In the genomic region with DNA sequence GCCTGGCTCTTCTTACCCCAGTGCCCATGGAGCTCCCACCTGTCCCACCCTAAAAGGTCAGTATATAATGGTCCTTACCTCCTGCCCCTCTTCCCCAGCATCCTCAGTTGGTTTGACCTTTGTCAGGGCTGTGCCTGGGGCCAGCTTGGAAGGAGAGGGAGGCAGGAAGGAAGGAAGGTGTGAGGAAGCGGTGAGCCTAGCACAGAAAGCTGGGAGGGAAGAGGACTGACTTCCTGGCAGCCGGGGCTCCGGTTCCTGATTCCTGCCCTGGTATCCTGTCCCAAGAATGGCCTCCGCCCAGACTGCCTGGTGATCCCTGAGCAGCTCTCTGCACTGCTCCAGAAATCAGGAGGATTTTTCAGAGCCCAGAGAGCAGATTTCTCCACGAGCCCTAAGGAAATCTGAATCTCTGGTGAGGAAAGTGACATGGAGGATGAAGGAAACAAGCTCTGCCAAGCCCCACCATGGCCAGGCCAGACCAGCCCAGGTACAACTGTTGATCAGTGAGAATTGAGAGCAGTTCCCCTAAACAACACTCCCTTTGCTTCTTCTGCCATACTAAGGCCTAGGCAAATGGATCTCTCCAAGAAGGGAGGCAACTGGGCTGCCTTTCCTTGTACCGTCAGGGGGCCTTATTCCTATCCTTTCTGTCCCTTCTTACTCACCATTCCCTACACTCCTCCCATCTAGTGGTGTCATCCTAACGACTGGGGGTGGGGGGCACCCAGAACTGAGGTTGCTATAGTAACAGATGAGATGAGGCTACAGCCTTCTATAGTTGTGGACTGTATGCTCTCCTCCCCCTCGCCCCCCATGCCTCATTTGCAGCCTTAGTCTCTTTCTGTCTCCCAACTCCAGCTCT, we compare ENCODE assay signal across 13 cellular contexts. TPM values are rescaled to one million over a fixed set of nuclear protein-coding genes. Genes with fewer than 3 reads are reported as not detected.
DNase-seq lines count a peak whose midpoint lies in the region; FAIRE-seq and TF ChIP-seq lines count a peak whose summit lies in the region.
"Had no signal": no experiment of that assay in that cellular context is flagged by ENCODE, and none has a peak within 500 bp of the region (broad histone marks: within the 10 kb centered on the region; RNA-seq: fewer than 3 reads in every experiment).

No MANE protein-coding gene starts in this region.

- H3K9me3 ChIP-seq in AG04450 (ENCODE audit: control insufficient read depth, insufficient read depth, low read length) (peaks cover 2% of the 10 kb centered on the region; the same call in 1 of the 2 replicates), H1 (ENCODE audit: insufficient read depth in 2 of 2, low read depth in 1 of 2, low read length in 1 of 2) (no peaks in the 10 kb centered on the region), neuronal stem cell (replicated peaks in 1 of 2; ENCODE audit: control insufficient read depth in 2 of 2, insufficient read depth in 1 of 2, low read depth in 1 of 2, low read length in 2 of 2) (no peaks in the 10 kb centered on the region)

- H3K4me2 ChIP-seq in KMS-11 (no peak overlapping the region; the same call in 1 of the 2 replicates), H1 (ENCODE audit: insufficient read depth in 1 of 2, low read depth in 2 of 2, low read length in 2 of 2) (no peak overlapping the region; a peak in 1 of 4 replicates), neuronal stem cell (ENCODE audit: insufficient read depth, low read length, poor library complexity, severe bottlenecking) (no peak overlapping the region)

- H3K4ac ChIP-seq in H1 (replicated peaks; ENCODE audit: insufficient read length, low read depth, low read length): no peak overlapping the region
- H3K4ac ChIP-seq in neuronal stem cell (ENCODE audit: low read length): no peak overlapping the region

- H2BK12ac ChIP-seq in H1 (ENCODE audit: low read depth, low read length) (no peak overlapping the region), neuronal stem cell (ENCODE audit: low read length) (no peak overlapping the region)

- H2AK5ac ChIP-seq in H1 (ENCODE audit: low read depth, low read length): no peak overlapping the region
- H2AK5ac ChIP-seq in neuronal stem cell (ENCODE audit: low read depth, low read length): peak overlapping the region; percentile 52

- H2BK120ac ChIP-seq in H1 (replicated peaks; ENCODE audit: low read depth, low read length) (no peak overlapping the region), neuronal stem cell (ENCODE audit: low read depth, low read length) (no peak overlapping the region)

- H4K5ac ChIP-seq in H1 (ENCODE audit: insufficient read length, low read depth, low read length): no peak overlapping the region

- peaks cover 64% of the 10 kb centered on the region for H3K4me1 ChIP-seq in KMS-11 (ENCODE audit: low read depth, poor library complexity, severe bottlenecking)
- H3K4me1 ChIP-seq in H1 (replicated peaks in 1 of 4; ENCODE audit: control insufficient read depth in 3 of 4, insufficient read depth in 4 of 4, low read length in 3 of 4): peaks cover 17 to 41% (median 22%) of the 10 kb centered on the region in 4 experiments
- H3K4me1 ChIP-seq in neuronal stem cell (ENCODE audit: control insufficient read depth in 2 of 2, insufficient read depth in 1 of 2, low read depth in 1 of 2, low read length in 2 of 2): peaks cover 60 to 61% of the 10 kb centered on the region in 2 donors

- no peak overlapping the region for H3K18ac ChIP-seq in H1 (ENCODE audit: extremely low read depth, low read length)
- H3K18ac ChIP-seq in neuronal stem cell (ENCODE audit: low read length): no peak overlapping the region

- H3K4me3 ChIP-seq in AG04450 (ENCODE audit: low read depth, low read length): peak overlapping the region; percentile 3
- H3K4me3 ChIP-seq in KMS-11 (IDR thresholded peaks at IDR 0.05; ENCODE audit: insufficient read depth, low read depth, low read length): no peak overlapping the region
- H3K4me3 ChIP-seq in H1 (ENCODE audit: extremely low read depth in 1 of 4, insufficient read depth in 2 of 4, low read depth in 3 of 4, low read length in 4 of 4): no peak overlapping the region
- no peak overlapping the region for H3K4me3 ChIP-seq in neuronal stem cell (ENCODE audit: low read length in 2 of 2)
- H3K4me3 ChIP-seq in H7 (ENCODE audit: insufficient read depth, low read depth, low read length): no peak overlapping the region

- no peak for TF ChIP-seq RAD21 in H1 (IDR thresholded peaks at IDR 0.05 in 1 of 2, conservative IDR thresholded peaks at IDR 0.05 in 1 of 2; ENCODE audit: low read depth in 2 of 2, low read length in 2 of 2)

- TF ChIP-seq CTCF in AG04450 (IDR thresholded peaks at IDR 0.05; ENCODE audit: low read depth, low read length) (no peak), KMS-11 (conservative IDR thresholded peaks at IDR 0.05; ENCODE audit: low read depth, low read length) (no peak), H1 (IDR thresholded peaks at IDR 0.05; ENCODE audit: control extremely low read depth in 1 of 3, insufficient read depth in 1 of 3, low read depth in 1 of 3, low read length in 3 of 3) (no peak)

- no peak overlapping the region for H3K9ac ChIP-seq in KMS-11
- no peak overlapping the region; a peak in 1 of 7 replicates for H3K9ac ChIP-seq in H1 (replicated peaks in 1 of 4; ENCODE audit: extremely low read depth in 1 of 4, low read depth in 3 of 4, low read length in 3 of 4)
- H3K9ac ChIP-seq in neuronal stem cell (ENCODE audit: low read depth, low read length, poor library complexity): no peak overlapping the region

- H2BK5ac ChIP-seq in H1 (ENCODE audit: low read depth, low read length) (peak overlapping the region; percentile 26; the same call in 1 of the 2 replicates), neuronal stem cell (ENCODE audit: low read length) (peak overlapping the region; percentile 56)

- POLR2A ChIA-PET in AG04450 (lab: Yijun Ruan, JAX): interaction anchor here (0.9 to 1.1 kb wide), 2 partner anchors 10 to 11 kb away, joined by 3 to 4 read pairs; no protein-coding TSS in a partner anchor
- POLR2A ChIA-PET in H1 (lab: Charles Lee; ENCODE audit: partially characterized antibody): interaction anchor here (0.9 to 11.3 kb wide), 20 partner anchors 7 to 122 kb away, joined by 3 to 107 read pairs (median 5); a partner anchor contains a TSS

- peaks cover 17% of the 10 kb centered on the region; the same call in 1 of the 2 replicates for H3K36me3 ChIP-seq in KMS-11 (ENCODE audit: insufficient read depth)
- H3K36me3 ChIP-seq in H1 (ENCODE audit: control insufficient read depth in 2 of 4, insufficient read depth in 4 of 4, low read length in 3 of 4): peaks cover 7 to 18% (median 15%) of the 10 kb centered on the region in 4 experiments; a peak in 7 of 8 replicates
- peaks cover 37 to 62% of the 10 kb centered on the region in 2 donors for H3K36me3 ChIP-seq in neuronal stem cell (replicated peaks in 1 of 2; ENCODE audit: control insufficient read depth in 2 of 2, insufficient read depth in 2 of 2, low read length in 2 of 2)
- peaks cover 24% of the 10 kb centered on the region for H3K36me3 ChIP-seq in H7 (replicated peaks; ENCODE audit: control insufficient read depth, insufficient read depth, low read length)

- H4K8ac ChIP-seq in H1 (ENCODE audit: extremely low read depth, insufficient read depth, low read length): no peak overlapping the region
- no peak overlapping the region for H4K8ac ChIP-seq in neuronal stem cell (ENCODE audit: low read depth, low read length)

- H2BK15ac ChIP-seq in H1 (ENCODE audit: low read length): no peak overlapping the region
- no peak overlapping the region for H2BK15ac ChIP-seq in neuronal stem cell (ENCODE audit: low read length)

- H3K23ac ChIP-seq in H1 (ENCODE audit: insufficient read length) (no peak overlapping the region), neuronal stem cell (ENCODE audit: low read depth, low read length, poor library complexity) (no peak overlapping the region)

- peak in 1 of 2 experiments; percentile 56; a peak in 1 of 3 replicates for TF ChIP-seq POLR2A in H1 (IDR thresholded peaks at IDR 0.05; ENCODE audit: control extremely low read depth in 1 of 2, low read depth in 2 of 2, low read length in 2 of 2)

- H3K79me2 ChIP-seq in KMS-11 (ENCODE audit: insufficient read depth, low read depth): peaks cover 47% of the 10 kb centered on the region
- peaks cover 8% of the 10 kb centered on the region in 2 experiments; a peak in 2 of 4 replicates for H3K79me2 ChIP-seq in H1 (ENCODE audit: control insufficient read depth in 1 of 2, insufficient read depth in 2 of 2, low read length in 2 of 2)

- FAIRE-seq in H1 (lab: Jason Lieb, UNC): no peak

- CTCF ChIA-PET in AG04450 (lab: Charles Lee): interaction anchor here (2.1 to 9.2 kb wide), 3 partner anchors 11 to 44 kb away, joined by 11 to 130 read pairs (median 22); no protein-coding TSS in a partner anchor
- CTCF ChIA-PET in H1 (lab: Charles Lee; ENCODE audit: partially characterized antibody): interaction anchor here (0.7 to 20.4 kb wide), 17 partner anchors 12 to 165 kb away, joined by 3 to 257 read pairs (median 4); a partner anchor contains a TSS

- H3K79me1 ChIP-seq in H1 (ENCODE audit: low read depth, low read length) (peaks cover 11% of the 10 kb centered on the region), neuronal stem cell (ENCODE audit: low read depth, low read length) (peaks cover 8% of the 10 kb centered on the region)

- H3K56ac ChIP-seq in H1 (replicated peaks; ENCODE audit: insufficient read length, low read depth, low read length): no peak overlapping the region

- H4K20me1 ChIP-seq in KMS-11 (ENCODE audit: insufficient read depth) (0 out of 2 replicates have a peak, but pooled peaks cover 4% of the 10 kb centered on the region), H1 (replicated peaks in 1 of 2; ENCODE audit: control insufficient read depth in 1 of 2, insufficient read depth in 2 of 2, low read length in 2 of 2) (peaks cover 2 to 21% of the 10 kb centered on the region in 2 experiments)

- 86% methylated on average over 8 of the region's 8 CpGs; no CpG with 5 or more reads in 1 of the 2 experiments for WGBS in H1 (ENCODE audit: extremely low coverage in 1 of 2, insufficient coverage in 1 of 2, insufficient read length in 1 of 2, insufficient replicate concordance in 2 of 2, low coverage in 1 of 2, low lambda C conversion rate in 2 of 2, missing lambda C conversion rate in 1 of 2), 2 experiments
- no CpG with 5 or more reads among the region's 8 CpGs for WGBS in neuronal stem cell (ENCODE audit: extremely low coverage in 2 of 2, insufficient read length in 2 of 2, insufficient replicate concordance in 1 of 2), 2 donors

- H4K91ac ChIP-seq in H1 (replicated peaks; ENCODE audit: insufficient read length, low read length) (no peak overlapping the region), neuronal stem cell (ENCODE audit: low read depth, low read length, poor library complexity) (no peak overlapping the region)

- H3K27me3 ChIP-seq in AG04450 (ENCODE audit: control insufficient read depth, insufficient read depth, low read length) (no peaks in the 10 kb centered on the region), KMS-11 (ENCODE audit: insufficient read depth, low read depth) (no peaks in the 10 kb centered on the region), H1 (replicated peaks in 1 of 4; ENCODE audit: control insufficient read depth in 3 of 4, extremely low read depth in 1 of 4, insufficient read depth in 3 of 4, low read length in 3 of 4) (no peaks in the 10 kb centered on the region), neuronal stem cell (ENCODE audit: control insufficient read depth in 3 of 3, insufficient read depth in 3 of 3, low read depth in 1 of 3, low read length in 3 of 3) (no peaks in the 10 kb centered on the region), H7 (ENCODE audit: control insufficient read depth, insufficient read depth, low read length) (no peaks in the 10 kb centered on the region)

- H2AFZ ChIP-seq in KMS-11 (ENCODE audit: low read depth) (no peak overlapping the region), H1 (ENCODE audit: low read length) (no peak overlapping the region), neuronal stem cell (ENCODE audit: low read length) (no peak overlapping the region)

- H3K14ac ChIP-seq in H1 (ENCODE audit: insufficient read length) (no peak overlapping the region), neuronal stem cell (ENCODE audit: low read length) (no peak overlapping the region)

- DNase-seq in AG04450 (ENCODE audit: low read depth, low spot score) (no peak), H1 (ENCODE audit: low read depth in 1 of 2, low spot score in 2 of 2) (no peak), neuronal stem cell (ENCODE audit: low spot score) (no peak), H7 (no peak), LoVo (ENCODE audit: low spot score) (no peak), DMS153 treated with DMSO at 0.1 percent for 48 hours (lab: John Stamatoyannopoulos, UW; ENCODE audit: unreplicated experiment) (no peak), GF-D8 (lab: John Stamatoyannopoulos, UW) (no peak)
- DNase-seq: DND-41, hippocampal formation, NCI-H2081 treated with DMSO at 0.1 percent for 48 hours had no signal

- no peak overlapping the region for H2BK20ac ChIP-seq in H1 (ENCODE audit: low read length)

- no peak for TF ChIP-seq EP300 in H1 (IDR thresholded peaks at IDR 0.05; ENCODE audit: borderline replicate concordance in 1 of 2, low read depth in 2 of 2, low read length in 2 of 2)

- H3K27ac ChIP-seq in AG04450 (ENCODE audit: low read depth, low read length): peak overlapping the region; percentile 31
- peak overlapping the region; percentile 4; the same call in 1 of the 2 replicates for H3K27ac ChIP-seq in KMS-11
- H3K27ac ChIP-seq in H1 (ENCODE audit: low read depth, low read length): no peak overlapping the region
- peak overlapping the region; percentile 16 for H3K27ac ChIP-seq in neuronal stem cell (replicated peaks; ENCODE audit: low read length)

- H3K23me2 ChIP-seq in H1 (ENCODE audit: low read depth, low read length): peaks cover 9% of the 10 kb centered on the region

RNA-seq across cellular contexts. Expression of a gene that starts 3.2 kb away (rescaled TPM):
- polyA plus RNA-seq in AG04450 (2011; rRNA removed): 512 and 555 TPM in 2 replicates
- 285 and 334 TPM in 2 replicates for polyA minus RNA-seq in AG04450 (2011; rRNA and poly(A)+ RNA removed)
- 75.1 and 78.8 TPM in 2 replicates for total RNA-seq in H1 (2021; fragmentation: NEBNext Ultra II Directional; extraction: Animal tissue kit (Norgen Biotek cat#: 25700))
- 68.2 and 71.3 TPM in 2 replicates for polyA plus RNA-seq in H1 (2011; rRNA removed)
- polyA plus RNA-seq in H1 (2011; cell fraction: cytosol; rRNA removed): 97.2 TPM
- 65.2 TPM for polyA plus RNA-seq in H1 (2011; cell fraction: nucleus; rRNA removed)
- polyA plus RNA-seq in H1 (2012, experiment 1 of 2): 56.1 to 71.9 TPM (median 69.0 TPM) in 4 replicates
- 67.9 TPM for polyA plus RNA-seq in H1 (2012, experiment 2 of 2)
- polyA plus RNA-seq in H1 (2013, experiment 1 of 2): 109 TPM
- polyA plus RNA-seq in H1 (2013, experiment 2 of 2): 115 TPM
- 77.4 and 108 TPM in 2 replicates for polyA minus RNA-seq in H1 (2011; rRNA and poly(A)+ RNA removed)
- polyA minus RNA-seq in H1 (2011; cell fraction: cytosol; rRNA and poly(A)+ RNA removed): 29.1 TPM
- 35.7 TPM for polyA minus RNA-seq in H1 (2011; cell fraction: nucleus; rRNA and poly(A)+ RNA removed)
- polyA plus RNA-seq in neuronal stem cell (2013, experiment 1 of 2): 162 TPM
- polyA plus RNA-seq in neuronal stem cell (2013, experiment 2 of 2): 156 TPM
- total RNA-seq in H7 (2014; rRNA removed; shearing (Covaris generic)): 75.6 and 81.4 TPM in 2 replicates

RNA-seq across cellular contexts. Expression of a gene that starts 18.0 kb away (rescaled TPM):
- polyA plus RNA-seq in AG04450 (2011; rRNA removed): 0.17 and 0.20 TPM in 2 replicates
- polyA minus RNA-seq in AG04450 (2011; rRNA and poly(A)+ RNA removed): 0.17 TPM in 1 of 2 replicates, not detected in the other
- total RNA-seq in H1 (2021; fragmentation: NEBNext Ultra II Directional; extraction: Animal tissue kit (Norgen Biotek cat#: 25700)): 0.80 and 1.1 TPM in 2 replicates
- polyA plus RNA-seq in H1 (2011; rRNA removed): 1.3 and 1.4 TPM in 2 replicates
- polyA plus RNA-seq in H1 (2011; cell fraction: cytosol; rRNA removed): 1.5 TPM
- 1.4 TPM for polyA plus RNA-seq in H1 (2011; cell fraction: nucleus; rRNA removed)
- 0.72 to 1.6 TPM (median 1.0 TPM) in 4 replicates for polyA plus RNA-seq in H1 (2012, experiment 1 of 2)
- 0.66 TPM for polyA plus RNA-seq in H1 (2012, experiment 2 of 2)
- 1.4 TPM for polyA plus RNA-seq in H1 (2013, experiment 1 of 2)
- 1.7 TPM for polyA plus RNA-seq in H1 (2013, experiment 2 of 2)
- 0.41 and 1.4 TPM in 2 replicates for polyA minus RNA-seq in H1 (2011; rRNA and poly(A)+ RNA removed)
- polyA minus RNA-seq in H1 (2011; cell fraction: cytosol; rRNA and poly(A)+ RNA removed): 0.59 TPM
- polyA minus RNA-seq in H1 (2011; cell fraction: nucleus; rRNA and poly(A)+ RNA removed): not detected
- polyA plus RNA-seq in neuronal stem cell (2013, experiment 1 of 2): 0.47 TPM
- polyA plus RNA-seq in neuronal stem cell (2013, experiment 2 of 2): 0.58 TPM
- total RNA-seq in H7 (2014; rRNA removed; shearing (Covaris generic)): 4.2 and 4.4 TPM in 2 replicates
- total RNA-seq: renal cortical epithelial cell; T-helper 1 cell treated with Interleukin-12 subunit alpha and Interleukin-12 subunit beta and Interleukin-4 antibody, amounts not matched to agents 30 ng/mL and 1 ng/mL, for 36 hours had no signal

RNA-seq across cellular contexts. Expression of a gene that starts 53.9 kb away (rescaled TPM):
- polyA plus RNA-seq in AG04450 (2011; rRNA removed): 108 and 111 TPM in 2 replicates
- 96.4 and 105 TPM in 2 replicates for polyA minus RNA-seq in AG04450 (2011; rRNA and poly(A)+ RNA removed)
- 110 and 113 TPM in 2 replicates for total RNA-seq in H1 (2021; fragmentation: NEBNext Ultra II Directional; extraction: Animal tissue kit (Norgen Biotek cat#: 25700))
- 68.2 and 86.3 TPM in 2 replicates for polyA plus RNA-seq in H1 (2011; rRNA removed)
- 109 TPM for polyA plus RNA-seq in H1 (2011; cell fraction: cytosol; rRNA removed)
- 282 TPM for polyA plus RNA-seq in H1 (2011; cell fraction: nucleus; rRNA removed)
- polyA plus RNA-seq in H1 (2012, experiment 1 of 2): 108 to 124 TPM (median 115 TPM) in 4 replicates
- 31.3 TPM for polyA plus RNA-seq in H1 (2012, experiment 2 of 2)
- polyA plus RNA-seq in H1 (2013, experiment 1 of 2): 82.1 TPM
- 76.5 TPM for polyA plus RNA-seq in H1 (2013, experiment 2 of 2)
- 111 and 133 TPM in 2 replicates for polyA minus RNA-seq in H1 (2011; rRNA and poly(A)+ RNA removed)
- polyA minus RNA-seq in H1 (2011; cell fraction: cytosol; rRNA and poly(A)+ RNA removed): 66.3 TPM
- 167 TPM for polyA minus RNA-seq in H1 (2011; cell fraction: nucleus; rRNA and poly(A)+ RNA removed)
- 73.6 TPM for polyA plus RNA-seq in neuronal stem cell (2013, experiment 1 of 2)
- 72.1 TPM for polyA plus RNA-seq in neuronal stem cell (2013, experiment 2 of 2)
- 129 and 184 TPM in 2 replicates for total RNA-seq in H7 (2014; rRNA removed; shearing (Covaris generic))

RNA-seq across cellular contexts. Expression of a gene that starts 57.0 kb away (rescaled TPM):
- polyA plus RNA-seq in AG04450 (2011; rRNA removed): not detected in 2 replicates
- not detected in 2 replicates for polyA minus RNA-seq in AG04450 (2011; rRNA and poly(A)+ RNA removed)
- 0.57 and 0.61 TPM in 2 replicates for total RNA-seq in H1 (2021; fragmentation: NEBNext Ultra II Directional; extraction: Animal tissue kit (Norgen Biotek cat#: 25700))
- polyA plus RNA-seq in H1 (2011; rRNA removed): 0.48 and 0.80 TPM in 2 replicates
- polyA plus RNA-seq in H1 (2011; cell fraction: cytosol; rRNA removed): 0.62 TPM
- 1.1 TPM for polyA plus RNA-seq in H1 (2011; cell fraction: nucleus; rRNA removed)
- polyA plus RNA-seq in H1 (2012, experiment 1 of 2): 0.39 to 0.72 TPM (median 0.42 TPM) in 4 replicates
- polyA plus RNA-seq in H1 (2012, experiment 2 of 2): 0.09 TPM
- 0.51 TPM for polyA plus RNA-seq in H1 (2013, experiment 1 of 2)
- 0.53 TPM for polyA plus RNA-seq in H1 (2013, experiment 2 of 2)
- polyA minus RNA-seq in H1 (2011; rRNA and poly(A)+ RNA removed): 0.44 and 0.63 TPM in 2 replicates
- polyA minus RNA-seq in H1 (2011; cell fraction: cytosol; rRNA and poly(A)+ RNA removed): 0.66 TPM
- 0.40 TPM for polyA minus RNA-seq in H1 (2011; cell fraction: nucleus; rRNA and poly(A)+ RNA removed)
- polyA plus RNA-seq in neuronal stem cell (2013, experiment 1 of 2): 0.77 TPM
- 0.72 TPM for polyA plus RNA-seq in neuronal stem cell (2013, experiment 2 of 2)
- total RNA-seq in H7 (2014; rRNA removed; shearing (Covaris generic)): 0.73 and 0.74 TPM in 2 replicates
- total RNA-seq: renal cortical epithelial cell; T-helper 1 cell treated with Interleukin-12 subunit alpha and Interleukin-12 subunit beta and Interleukin-4 antibody, amounts not matched to agents 30 ng/mL and 1 ng/mL, for 36 hours had no signal
